20 cellular contexts compared by ENCODE assay signal in the genomic region with DNA sequence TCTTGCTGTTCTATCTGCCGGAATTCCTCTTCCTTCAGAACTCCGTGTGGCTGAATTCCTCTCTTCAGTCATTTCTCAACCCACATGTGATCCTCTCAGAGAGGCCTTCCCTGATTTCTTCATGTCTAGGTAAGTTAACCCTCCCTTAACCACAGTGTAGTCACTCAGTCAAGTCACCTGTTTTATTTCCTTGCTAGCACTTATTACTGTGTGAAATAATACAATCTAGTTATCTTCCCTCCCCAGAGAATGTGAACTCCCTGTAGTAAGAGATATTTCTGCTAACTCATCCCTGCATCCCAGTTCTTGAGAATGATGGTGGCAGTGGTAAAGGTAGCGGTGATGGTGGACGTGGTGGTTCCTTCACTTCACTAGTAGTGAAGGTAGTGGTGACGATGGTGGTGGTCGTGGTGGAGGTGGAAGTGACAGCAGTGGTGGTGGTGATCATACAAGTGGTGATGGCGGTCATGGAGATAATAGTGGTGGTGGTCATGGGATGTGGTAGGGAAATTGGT. TPM values are rescaled to one million over a fixed set of nuclear protein-coding genes. Genes with fewer than 3 reads are reported as not detected.
DNase-seq lines count a peak whose midpoint lies in the region; ATAC-seq and TF ChIP-seq lines count a peak whose summit lies in the region.
"Had no signal": no experiment of that assay in that cellular context is flagged by ENCODE, and none has a peak within 500 bp of the region (broad histone marks: within the 10 kb centered on the region; RNA-seq: fewer than 3 reads in every experiment).

No MANE protein-coding gene starts in this region.

- H3K23ac ChIP-seq in mesendoderm (ENCODE audit: low read length) = no peak overlapping the region

- H3K36me3 Mint-ChIP-seq in GM23338 (ENCODE audit: low read depth) = no peaks in the 10 kb centered on the region
- H3K36me3 Mint-ChIP-seq: CD14-positive monocyte; CD8-positive, alpha-beta T cell had no signal

- no peaks in the 10 kb centered on the region for H3K79me1 ChIP-seq in mesendoderm (ENCODE audit: low read length)

- ATAC-seq in GM23338 (no peak), GM21381 (IDR thresholded peaks at IDR 0.05; ENCODE audit: unreplicated experiment) (no peak)
- ATAC-seq: CD8-positive, alpha-beta T cell had no signal

- no peak overlapping the region for H4K5ac ChIP-seq in mesendoderm (ENCODE audit: low read length)

- H3K4me2 ChIP-seq in GM23338 (no peak overlapping the region), mesendoderm (ENCODE audit: low read length) (no peak overlapping the region)

- H3K56ac ChIP-seq in mesendoderm (ENCODE audit: low read length) = no peak overlapping the region

- peaks cover 14% of the 10 kb centered on the region for H3K9me2 ChIP-seq in GM23338 (ENCODE audit: insufficient read depth)

- H4K8ac ChIP-seq in mesendoderm (ENCODE audit: low read depth, low read length) = no peak overlapping the region

- no peak overlapping the region for H2BK120ac ChIP-seq in mesendoderm (ENCODE audit: low read depth, low read length)

- H3K79me2 ChIP-seq in GM23338 (replicated peaks; ENCODE audit: insufficient read depth) (no peaks in the 10 kb centered on the region), mesendoderm (ENCODE audit: control insufficient read depth, insufficient read depth, low read length) (no peaks in the 10 kb centered on the region)

- no CpG with 5 or more reads among the region's 7 CpGs for WGBS in mesendoderm (ENCODE audit: extremely low coverage, insufficient coverage, low lambda C conversion rate)

- H3K4me1 ChIP-seq in GM23338 (ENCODE audit: insufficient read depth) = no peaks in the 10 kb centered on the region
- H3K4me1 ChIP-seq in mesendoderm (ENCODE audit: control insufficient read depth, low read depth, low read length) = no peaks in the 10 kb centered on the region

- no peak overlapping the region for H3K4ac ChIP-seq in mesendoderm (ENCODE audit: low read depth, low read length)

- peak overlapping the region; percentile 16; the same call in 1 of the 2 replicates for H3K27ac Mint-ChIP-seq in GM23338
- H3K27ac Mint-ChIP-seq: CD8-positive, alpha-beta T cell; HFFc6 had no signal

- H3K4me3 ChIP-seq in GM23338 = no peak overlapping the region
- H3K4me3 ChIP-seq in choroid plexus epithelial cell (ENCODE audit: low read depth, low read length) = no peak overlapping the region
- H3K4me3 ChIP-seq in mesendoderm (ENCODE audit: low read length) = no peak overlapping the region

- H4K20me1 ChIP-seq in GM23338 (replicated peaks; ENCODE audit: insufficient read depth) = no peaks in the 10 kb centered on the region; the same call in 1 of the 2 replicates

- H2BK15ac ChIP-seq in mesendoderm (replicated peaks; ENCODE audit: low read depth) = no peak overlapping the region

- H3K18ac ChIP-seq in mesendoderm (ENCODE audit: low read length) = no peak overlapping the region

- TF ChIP-seq CTCF in GM23338 (conservative IDR thresholded peaks at IDR 0.05; ENCODE audit: low read depth in 2 of 2) (no peak), choroid plexus epithelial cell (conservative IDR thresholded peaks at IDR 0.05; ENCODE audit: low read depth, low read length) (no peak)

- H3K27me3 ChIP-seq in GM23338 (ENCODE audit: insufficient read depth) = no peaks in the 10 kb centered on the region
- no peaks in the 10 kb centered on the region for H3K27me3 ChIP-seq in mesendoderm (ENCODE audit: insufficient read depth, low read length, poor library complexity)

- no peaks in the 10 kb centered on the region for H3F3A ChIP-seq in GM23338 (replicated peaks; ENCODE audit: low read depth)

- no peak overlapping the region for H3K4me3 Mint-ChIP-seq in GM23338
- H3K4me3 Mint-ChIP-seq: CD14-positive monocyte; CD8-positive, alpha-beta T cell; HFFc6 had no signal

- H2BK5ac ChIP-seq in mesendoderm (ENCODE audit: low read length) = no peak overlapping the region

- no peaks in the 10 kb centered on the region for H3K9me3 Mint-ChIP-seq in GM23338
- H3K9me3 Mint-ChIP-seq: CD8-positive, alpha-beta T cell had no signal

- no peaks in the 10 kb centered on the region for H3K4me1 Mint-ChIP-seq in GM23338
- H3K4me1 Mint-ChIP-seq: CD14-positive monocyte had no signal

- H3K27ac ChIP-seq in GM23338 (ENCODE audit: low read depth) (no peak overlapping the region), mesendoderm (ENCODE audit: low read depth, low read length) (no peak overlapping the region)
- H3K27ac ChIP-seq: 22Rv1 had no signal

- H2AFZ ChIP-seq in GM23338 = no peak overlapping the region

- H3K9ac ChIP-seq in mesendoderm (ENCODE audit: low read length) = no peak overlapping the region

- DNase-seq in GM23338 (ENCODE audit: low spot score) (no peak), choroid plexus epithelial cell (ENCODE audit: low read depth) (peak; percentile 50), mesendoderm (peak; percentile 1), renal cortical epithelial cell (ENCODE audit: low read depth) (peak; percentile 27), hypothalamus (lab: John Stamatoyannopoulos, UW) (no peak), hippocampal formation (lab: John Stamatoyannopoulos, UW) (no peak), KG1 (lab: John Stamatoyannopoulos, UW) (no peak)
- DNase-seq: CD8-positive, alpha-beta T cell; COR-L47; DMS153; DMS79 treated with DMSO at 0.1 percent for 48 hours; EL; HCEC 1CT; HFFc6; IMR-90 had no signal

- no peak overlapping the region for H2AK5ac ChIP-seq in mesendoderm (ENCODE audit: low read length)

- H3K27me3 Mint-ChIP-seq in GM23338 (ENCODE audit: insufficient read depth, low read depth, poor library complexity) = no peaks in the 10 kb centered on the region

- H3K36me3 ChIP-seq in GM23338 (ENCODE audit: insufficient read depth) (no peaks in the 10 kb centered on the region), mesendoderm (ENCODE audit: control insufficient read depth, insufficient read depth, low read length) (no peaks in the 10 kb centered on the region)

TF ChIP-seq in GM23338, 12 proteins besides CTCF, POLR2A, EP300 and RAD21:
- TF ChIP-seq, protein P1, sequence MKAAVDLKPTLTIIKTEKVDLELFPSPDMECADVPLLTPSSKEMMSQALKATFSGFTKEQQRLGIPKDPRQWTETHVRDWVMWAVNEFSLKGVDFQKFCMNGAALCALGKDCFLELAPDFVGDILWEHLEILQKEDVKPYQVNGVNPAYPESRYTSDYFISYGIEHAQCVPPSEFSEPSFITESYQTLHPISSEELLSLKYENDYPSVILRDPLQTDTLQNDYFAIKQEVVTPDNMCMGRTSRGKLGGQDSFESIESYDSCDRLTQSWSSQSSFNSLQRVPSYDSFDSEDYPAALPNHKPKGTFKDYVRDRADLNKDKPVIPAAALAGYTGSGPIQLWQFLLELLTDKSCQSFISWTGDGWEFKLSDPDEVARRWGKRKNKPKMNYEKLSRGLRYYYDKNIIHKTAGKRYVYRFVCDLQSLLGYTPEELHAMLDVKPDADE (IDR thresholded peaks at IDR 0.05) = no peak
- TF ChIP-seq STAT1 (IDR thresholded peaks at IDR 0.05; ENCODE audit: unreplicated experiment) = no peak
- no peak for TF ChIP-seq EZH2phosphoT487 (IDR thresholded peaks at IDR 0.05; ENCODE audit: unreplicated experiment)
- TF ChIP-seq CREB1 (CRISPR knock-in tag; IDR thresholded peaks at IDR 0.05; ENCODE audit: low read depth) = no peak
- TF ChIP-seq, protein P2, sequence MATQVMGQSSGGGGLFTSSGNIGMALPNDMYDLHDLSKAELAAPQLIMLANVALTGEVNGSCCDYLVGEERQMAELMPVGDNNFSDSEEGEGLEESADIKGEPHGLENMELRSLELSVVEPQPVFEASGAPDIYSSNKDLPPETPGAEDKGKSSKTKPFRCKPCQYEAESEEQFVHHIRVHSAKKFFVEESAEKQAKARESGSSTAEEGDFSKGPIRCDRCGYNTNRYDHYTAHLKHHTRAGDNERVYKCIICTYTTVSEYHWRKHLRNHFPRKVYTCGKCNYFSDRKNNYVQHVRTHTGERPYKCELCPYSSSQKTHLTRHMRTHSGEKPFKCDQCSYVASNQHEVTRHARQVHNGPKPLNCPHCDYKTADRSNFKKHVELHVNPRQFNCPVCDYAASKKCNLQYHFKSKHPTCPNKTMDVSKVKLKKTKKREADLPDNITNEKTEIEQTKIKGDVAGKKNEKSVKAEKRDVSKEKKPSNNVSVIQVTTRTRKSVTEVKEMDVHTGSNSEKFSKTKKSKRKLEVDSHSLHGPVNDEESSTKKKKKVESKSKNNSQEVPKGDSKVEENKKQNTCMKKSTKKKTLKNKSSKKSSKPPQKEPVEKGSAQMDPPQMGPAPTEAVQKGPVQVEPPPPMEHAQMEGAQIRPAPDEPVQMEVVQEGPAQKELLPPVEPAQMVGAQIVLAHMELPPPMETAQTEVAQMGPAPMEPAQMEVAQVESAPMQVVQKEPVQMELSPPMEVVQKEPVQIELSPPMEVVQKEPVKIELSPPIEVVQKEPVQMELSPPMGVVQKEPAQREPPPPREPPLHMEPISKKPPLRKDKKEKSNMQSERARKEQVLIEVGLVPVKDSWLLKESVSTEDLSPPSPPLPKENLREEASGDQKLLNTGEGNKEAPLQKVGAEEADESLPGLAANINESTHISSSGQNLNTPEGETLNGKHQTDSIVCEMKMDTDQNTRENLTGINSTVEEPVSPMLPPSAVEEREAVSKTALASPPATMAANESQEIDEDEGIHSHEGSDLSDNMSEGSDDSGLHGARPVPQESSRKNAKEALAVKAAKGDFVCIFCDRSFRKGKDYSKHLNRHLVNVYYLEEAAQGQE (IDR thresholded peaks at IDR 0.05; ENCODE audit: unreplicated experiment) = no peak

RNA-seq across cellular contexts. Expression of a gene that starts 33.3 kb away (rescaled TPM):
- 0.03 TPM in 1 of 2 replicates, not detected in the other for total RNA-seq in GM23338 (2014; rRNA removed; shearing (Covaris generic))
- 0.05 TPM in 1 of 2 replicates, not detected in the other for polyA plus RNA-seq in GM23338 (2016; fragmentation: Nextera tagmentation; extraction: Ambion mirVana)
- polyA plus RNA-seq in mesendoderm (2013, experiment 1 of 2) = 0.03 TPM
- 0.03 TPM for polyA plus RNA-seq in mesendoderm (2013, experiment 2 of 2)
- under 0.01 TPM in 1 of 2 replicates, not detected in the other for total RNA-seq in renal cortical epithelial cell
- total RNA-seq: CD8-positive, alpha-beta T cell; H4; HFFc6; IMR-90 had no signal
- polyA plus RNA-seq: BJ, CD14-positive monocyte, IMR-90 had no signal

Comparison
In these comparisons a context has a peak if more than half of its experiments do, and no peak if none do; other contexts are left out.
1. DNase-seq: peak in choroid plexus epithelial cell (single experiment), mesendoderm (single experiment) and renal cortical epithelial cell (single experiment); none in GM23338 (single experiment), hypothalamus (0 of 51), hippocampal formation (0 of 2) and KG1 (single experiment).